8 cellular contexts compared by ENCODE assay signal in genomic region chr6:117605169-117605826, GRCh38. TPM values are rescaled to one million over a fixed set of nuclear protein-coding genes. Genes with fewer than 3 reads are reported as not detected.
A peak's percentile ranks its signal among the peaks of the same experiment; 100 is the strongest.
DNase-seq lines count a peak whose midpoint lies in the region; ATAC-seq and TF ChIP-seq lines count a peak whose summit lies in the region.

No MANE protein-coding gene starts in this region.

- ATAC-seq in GM18867 (IDR thresholded peaks at IDR 0.05; ENCODE audit: unreplicated experiment) (peak; percentile 42), HG02973 (IDR thresholded peaks at IDR 0.05; ENCODE audit: unreplicated experiment) (peak; percentile 52), right lobe of liver (peak; percentile 42 to 63 (median 51))

- no peak overlapping the region for H3K4me3 ChIP-seq in CD8-positive, alpha-beta memory T cell (ENCODE audit: low read length)
- H3K4me3 ChIP-seq in right lobe of liver, result no peak overlapping the region
- no peak overlapping the region for H3K4me3 ChIP-seq in tibial artery

- no peaks in the 10 kb centered on the region for H3K36me3 ChIP-seq in CD8-positive, alpha-beta memory T cell (ENCODE audit: insufficient read depth, low read length)
- H3K36me3 ChIP-seq in right lobe of liver, result no peaks in the 10 kb centered on the region
- H3K36me3 ChIP-seq in tibial artery, result no peaks in the 10 kb centered on the region

- peak overlapping the region in 3 of 7 donors; percentile 14 to 74 (median 32) for H3K4me3 Mint-ChIP-seq in CD8-positive, alpha-beta memory T cell

- peak; percentile 10 to 67 (median 39) for DNase-seq in CD8-positive, alpha-beta memory T cell
- DNase-seq in NCI-H1417 (lab: John Stamatoyannopoulos, UW) (peak; percentile 53 to 83 (median 53)), SW 1271 (lab: John Stamatoyannopoulos, UW) (peak; percentile 9 to 86), right lobe of liver (peak in 1 of 3 donors; percentile 55), tibial artery (no peak)
- peak; percentile 48 for DNase-seq in central memory CD4-positive, alpha-beta T cell

- peaks cover 13% of the 10 kb centered on the region for H3K4me1 ChIP-seq in CD8-positive, alpha-beta memory T cell (ENCODE audit: insufficient read depth, low read length)
- H3K4me1 ChIP-seq in right lobe of liver (peaks cover 0 to 13% (median 0%) of the 10 kb centered on the region in 4 donors), tibial artery (peaks cover 0 to 19% (median 3%) of the 10 kb centered on the region in 4 donors)

- no peaks in the 10 kb centered on the region for H3K9me3 ChIP-seq in CD8-positive, alpha-beta memory T cell (ENCODE audit: low read length)
- no peaks in the 10 kb centered on the region for H3K9me3 ChIP-seq in right lobe of liver
- no peaks in the 10 kb centered on the region for H3K9me3 ChIP-seq in tibial artery

- peak; percentile 67 to 79 (median 70) for TF ChIP-seq CTCF in right lobe of liver (IDR thresholded peaks at IDR 0.05)
- TF ChIP-seq CTCF in tibial artery (IDR thresholded peaks at IDR 0.05), result peak; percentile 45 to 58

- POLR2A ChIA-PET in CD8-positive, alpha-beta memory T cell (lab: Charles Lee), result no interaction called here

- TF ChIP-seq POLR2A in right lobe of liver (IDR thresholded peaks at IDR 0.05), result no peak

- H3K36me3 Mint-ChIP-seq in CD8-positive, alpha-beta memory T cell, result peaks cover 0 to 12% (median 0%) of the 10 kb centered on the region in 3 donors

- CTCF ChIA-PET in CD8-positive, alpha-beta memory T cell (lab: Charles Lee), result interaction anchor here (0.6 to 5.0 kb wide), 14 partner anchors 9 to 254 kb away, joined by 3 to 48 read pairs (median 4); no protein-coding TSS in a partner anchor

- no peaks in the 10 kb centered on the region for H3K9me3 Mint-ChIP-seq in CD8-positive, alpha-beta memory T cell

- peaks cover 22 to 28% (median 26%) of the 10 kb centered on the region in 3 donors for H3K4me1 Mint-ChIP-seq in CD8-positive, alpha-beta memory T cell

- 25% methylated on average over 7 of the region's 7 CpGs for WGBS in right lobe of liver (ENCODE audit: insufficient coverage, low coverage, low lambda C conversion rate, missing lambda C conversion rate)

- no peaks in the 10 kb centered on the region for H3K27me3 ChIP-seq in CD8-positive, alpha-beta memory T cell (ENCODE audit: insufficient read depth, low read length, poor library complexity, severe bottlenecking)
- H3K27me3 ChIP-seq in right lobe of liver (no peaks in the 10 kb centered on the region), tibial artery (no peaks in the 10 kb centered on the region)

- peak overlapping the region in 1 of 8 donors; percentile 48 for H3K27ac Mint-ChIP-seq in CD8-positive, alpha-beta memory T cell

- peaks cover 1 to 25% of the 10 kb centered on the region in 2 donors for H3K27me3 Mint-ChIP-seq in CD8-positive, alpha-beta memory T cell

- intact Hi-C loops in right lobe of liver (cut with DNase I) (no loop called here), tibial artery (cut with DNase I; ENCODE audit: low total_unique reads) (no loop called here)

- H3K27ac ChIP-seq in CD8-positive, alpha-beta memory T cell (ENCODE audit: low read depth, low read length), result no peak overlapping the region
- H3K27ac ChIP-seq in right lobe of liver, result no peak overlapping the region
- H3K27ac ChIP-seq in tibial artery, result no peak overlapping the region

RNA-seq across cellular contexts. Expression of gene GOPC, which starts 3.0 kb away (rescaled TPM):
- 10 to 100 TPM; 21.2 to 22.0 TPM for total RNA-seq in CD8-positive, alpha-beta memory T cell
- 15.5 TPM for polyA plus RNA-seq in CD8-positive, alpha-beta memory T cell
- total RNA-seq in right lobe of liver, result 10 to 100 TPM in 3 of 6 experiments, 1 to 10 TPM in 3; 8.3 to 10.7 (median 10.1) TPM

Comparison
In these comparisons a context has a peak if more than half of its experiments do, and no peak if none do; other contexts are left out.
1. DNase-seq: peak in CD8-positive, alpha-beta memory T cell (5 of 5), NCI-H1417 (3 of 3), SW 1271 (2 of 2) and central memory CD4-positive, alpha-beta T cell (single experiment); none in tibial artery (0 of 2).
2. Peak in every context shown above with its lines, with median percentiles within 50 percentile points of each other: ATAC-seq.